8 cellular contexts compared by ENCODE assay signal in the genomic region with DNA sequence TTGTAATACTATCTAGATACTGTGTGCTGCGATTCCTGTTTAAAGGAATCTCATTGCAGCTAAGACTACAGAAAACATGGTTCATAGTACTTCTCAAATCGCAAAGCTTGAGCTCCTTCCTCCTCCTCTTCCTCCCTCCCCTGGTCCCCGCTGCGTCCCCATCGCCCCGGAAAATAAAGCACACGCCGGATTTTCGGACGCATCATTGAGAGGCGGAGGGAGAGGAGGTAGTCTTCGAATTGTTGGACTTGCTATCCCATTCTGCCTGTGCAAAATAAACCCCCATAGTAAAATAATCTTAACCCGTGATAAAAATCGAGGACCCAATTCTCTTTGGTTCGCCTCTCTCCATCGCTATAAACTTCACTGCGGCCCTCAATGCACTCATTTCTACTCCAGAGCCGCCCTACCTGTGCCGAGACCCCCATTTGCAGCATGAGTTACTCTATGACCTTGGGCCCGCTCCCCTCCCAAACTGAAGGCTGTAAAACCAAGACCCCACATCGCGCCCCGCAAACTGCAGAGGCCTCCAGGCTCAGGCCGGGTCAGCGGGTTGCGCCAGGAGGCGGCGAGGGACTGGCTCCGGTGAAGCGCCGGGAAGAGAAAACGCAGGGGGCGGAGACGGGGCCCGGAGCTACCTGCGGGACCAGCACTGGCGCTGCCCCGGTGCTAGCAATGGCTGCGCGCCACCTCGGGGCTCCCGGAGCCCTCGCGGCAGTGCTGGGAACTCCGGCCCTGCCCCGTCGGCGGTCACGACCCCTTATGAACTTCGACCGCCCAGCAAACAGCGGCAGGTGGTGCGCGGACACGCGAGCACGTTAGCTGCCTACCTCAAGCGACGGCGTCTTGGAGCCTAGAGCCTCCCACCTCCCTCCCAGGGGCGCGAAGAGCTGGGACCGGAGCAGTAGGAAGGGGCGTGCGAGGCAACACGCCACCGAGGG. TPM values are rescaled to one million over a fixed set of nuclear protein-coding genes. Genes with fewer than 3 reads are reported as not detected.
A peak's percentile ranks its signal among the peaks of the same experiment; 100 is the strongest.
DNase-seq lines count a peak whose midpoint lies in the region; ATAC-seq, FAIRE-seq and TF ChIP-seq lines count a peak whose summit lies in the region.

No MANE protein-coding gene starts in this region.

- peak overlapping the region; percentile 95 for H3K27ac ChIP-seq in neutrophil

- peaks cover 7% of the 10 kb centered on the region for H3K27me3 Mint-ChIP-seq in activated naive CD4-positive, alpha-beta T cell treated with anti-CD3 and anti-CD28 coated beads, Interleukin-2, amount 10 ng/mL, durations not matched to agents 7 days and 5 days

- H3K27me3 ChIP-seq in BJ (ENCODE audit: control insufficient read depth, insufficient read depth, low read length) (no peaks in the 10 kb centered on the region), neutrophil (no peaks in the 10 kb centered on the region)

- DNase-seq in BJ (ENCODE audit: low read depth), result no peak
- DNase-seq in GM12892 (ENCODE audit: insufficient read length), result peak; percentile 58
- peak; percentile 84 for DNase-seq in NCI-H146 treated with DMSO at 0.1 percent for 48 hours (lab: John Stamatoyannopoulos, UW; ENCODE audit: unreplicated experiment)
- DNase-seq in activated naive CD4-positive, alpha-beta T cell treated with anti-CD3 and anti-CD28 coated beads, Interleukin-2, amount 10 ng/mL, durations not matched to agents 7 days and 5 days, result peak; percentile 23
- DNase-seq in glomerular visceral epithelial cell (ENCODE audit: extremely low spot score), result peak; percentile 25
- DNase-seq in COLO829 (ENCODE audit: low spot score), result no peak

- peaks cover 35% of the 10 kb centered on the region for H3K4me1 Mint-ChIP-seq in activated naive CD4-positive, alpha-beta T cell treated with anti-CD3 and anti-CD28 coated beads, Interleukin-2, amount 10 ng/mL, durations not matched to agents 7 days and 5 days

- peaks cover 32 to 43% of the 10 kb centered on the region in 2 experiments for H3K4me1 ChIP-seq in neutrophil (ENCODE audit: control insufficient read depth in 1 of 2, insufficient read depth in 1 of 2, low read depth in 1 of 2, low read length in 1 of 2)

- no peak; the same call in 1 of the 2 replicates for TF ChIP-seq POLR2A in GM12892 (IDR thresholded peaks at IDR 0.05; ENCODE audit: low read depth, low read length)

- H3K9me3 ChIP-seq in neutrophil, result no peaks in the 10 kb centered on the region

- CTCF ChIA-PET in BJ (lab: Yijun Ruan, JAX), result interaction anchor here (0.5 to 3.1 kb wide), 24 partner anchors 9 to 408 kb away, joined by 3 to 59 read pairs (median 4); partner anchors contain the start of genes ABHD3, MIB1 and SNRPD1
- CTCF ChIA-PET in activated naive CD4-positive, alpha-beta T cell treated with anti-CD3 and anti-CD28 coated beads, Interleukin-2, amount 10 ng/mL, durations not matched to agents 7 days and 5 days (lab: Charles Lee), result interaction anchor here (0.8 to 3.1 kb wide), 9 partner anchors 10 to 359 kb away, joined by 3 to 63 read pairs (median 4); partner anchors contain the start of gene SNRPD1

- ATAC-seq in HG02763 (IDR thresholded peaks at IDR 0.05; ENCODE audit: unreplicated experiment), result peak; percentile 39

- FAIRE-seq in GM12892 (lab: Jason Lieb, UNC), result no peak

- H3K4me3 ChIP-seq in BJ (ENCODE audit: low read depth, low read length), result peak overlapping the region; percentile 94
- peak overlapping the region; percentile 87 to 88 for H3K4me3 ChIP-seq in neutrophil (ENCODE audit: low read depth in 1 of 2, low read length in 1 of 2)

- H3K36me3 ChIP-seq in BJ (ENCODE audit: control insufficient read depth, insufficient read depth, low read length) (no peaks in the 10 kb centered on the region), neutrophil (no peaks in the 10 kb centered on the region)

- POLR2A ChIA-PET in BJ (lab: Charles Lee), result interaction anchor here (0.6 to 1.1 kb wide), 2 partner anchors 25 to 30 kb away, joined by 3 read pairs; no protein-coding TSS in a partner anchor

- H3K36me3 Mint-ChIP-seq in activated naive CD4-positive, alpha-beta T cell treated with anti-CD3 and anti-CD28 coated beads, Interleukin-2, amount 10 ng/mL, durations not matched to agents 7 days and 5 days, result peaks cover 8% of the 10 kb centered on the region

- peak overlapping the region; percentile 100 for H3K27ac Mint-ChIP-seq in activated naive CD4-positive, alpha-beta T cell treated with anti-CD3 and anti-CD28 coated beads, Interleukin-2, amount 10 ng/mL, durations not matched to agents 7 days and 5 days

- H3K9me3 Mint-ChIP-seq in activated naive CD4-positive, alpha-beta T cell treated with anti-CD3 and anti-CD28 coated beads, Interleukin-2, amount 10 ng/mL, durations not matched to agents 7 days and 5 days, result no peaks in the 10 kb centered on the region

- peak; percentile 19; the same call in 1 of the 2 replicates for TF ChIP-seq CTCF in BJ (IDR thresholded peaks at IDR 0.05; ENCODE audit: insufficient read depth, low read depth, low read length)
- no peak for TF ChIP-seq CTCF in neutrophil (IDR thresholded peaks at IDR 0.05)

- H3K4me3 Mint-ChIP-seq in activated naive CD4-positive, alpha-beta T cell treated with anti-CD3 and anti-CD28 coated beads, Interleukin-2, amount 10 ng/mL, durations not matched to agents 7 days and 5 days, result peak overlapping the region; percentile 88

RNA-seq across cellular contexts. Expression of gene ESCO1, which starts 0.6 kb away (rescaled TPM):
- 2.0 and 5.0 TPM in 2 replicates for polyA plus RNA-seq in BJ (2011; rRNA removed)
- 1.7 and 2.4 TPM in 2 replicates for polyA minus RNA-seq in BJ (2011; rRNA and poly(A)+ RNA removed)
- polyA plus RNA-seq in GM12892 (2012; ENCODE audit: missing spikeins), result 13.1 TPM

RNA-seq across cellular contexts. Expression of gene SNRPD1, which starts 12.3 kb away (rescaled TPM):
- polyA plus RNA-seq in BJ (2011; rRNA removed), result 5.8 and 37.9 TPM in 2 replicates
- polyA minus RNA-seq in BJ (2011; rRNA and poly(A)+ RNA removed), result 9.1 and 25.1 TPM in 2 replicates
- 130 TPM for polyA plus RNA-seq in GM12892 (2012; ENCODE audit: missing spikeins)

Comparison
In these comparisons a context has a peak if more than half of its experiments do, and no peak if none do; other contexts are left out.
1. DNase-seq: peak in GM12892 (single experiment), NCI-H146 treated with DMSO at 0.1 percent for 48 hours (single experiment), activated naive CD4-positive, alpha-beta T cell treated with anti-CD3 and anti-CD28 coated beads, Interleukin-2, amount 10 ng/mL, durations not matched to agents 7 days and 5 days (single experiment) and glomerular visceral epithelial cell (single experiment); none in BJ (single experiment) and COLO829 (single experiment).